Comparison of ENCODE assay signal across 19 cellular contexts in genomic region chr20:6525447-6526303, GRCh38.
DNase-seq lines count a peak whose midpoint lies in the region; ATAC-seq and TF ChIP-seq lines count a peak whose summit lies in the region.
"Had no signal": no experiment of that assay in that cellular context is flagged by ENCODE, and none has a peak within 500 bp of the region (broad histone marks: within the 10 kb centered on the region; RNA-seq: fewer than 3 reads in every experiment).

No MANE protein-coding gene starts in this region.

- H4K5ac ChIP-seq in H9 (ENCODE audit: insufficient read length, low read depth, low read length), result no peak overlapping the region

- peaks cover 6 to 7% of the 10 kb centered on the region in 2 experiments for H3K9me3 Mint-ChIP-seq in H9
- peaks cover 10% of the 10 kb centered on the region for H3K9me3 Mint-ChIP-seq in activated CD4-positive, alpha-beta memory T cell treated with anti-CD3 and anti-CD28 coated beads, Interleukin-2, amount 10 ng/mL, durations not matched to agents 7 days and 5 days
- H3K9me3 Mint-ChIP-seq in activated naive CD4-positive, alpha-beta T cell treated with anti-CD3 and anti-CD28 coated beads for 36 hours, result peaks cover 22% of the 10 kb centered on the region

- no peaks in the 10 kb centered on the region for H3K36me3 ChIP-seq in NT2/D1 (ENCODE audit: insufficient read depth, insufficient read length, low read length)
- no peaks in the 10 kb centered on the region for H3K36me3 ChIP-seq in body of pancreas (replicated peaks in 1 of 2; ENCODE audit: insufficient read depth in 1 of 2, low read depth in 2 of 2)
- H3K36me3 ChIP-seq: sigmoid colon had no signal

- H2BK15ac ChIP-seq in H9 (ENCODE audit: low read depth, low read length), result no peak overlapping the region

- H3K9ac ChIP-seq in H9 (ENCODE audit: extremely low read depth, insufficient read length, low read length) (no peak overlapping the region), NT2/D1 (ENCODE audit: insufficient read length, low read depth) (no peak overlapping the region)

- H3K14ac ChIP-seq in H9 (ENCODE audit: insufficient read depth, low read length), result no peak overlapping the region; the same call in 1 of the 2 replicates

- no peaks in the 10 kb centered on the region for H3K4me1 Mint-ChIP-seq in H9
- no peaks in the 10 kb centered on the region for H3K4me1 Mint-ChIP-seq in activated CD4-positive, alpha-beta memory T cell treated with anti-CD3 and anti-CD28 coated beads, Interleukin-2, amount 10 ng/mL, durations not matched to agents 7 days and 5 days
- no peaks in the 10 kb centered on the region for H3K4me1 Mint-ChIP-seq in activated naive CD4-positive, alpha-beta T cell treated with anti-CD3 and anti-CD28 coated beads for 36 hours (ENCODE audit: low read depth)
- H3K4me1 Mint-ChIP-seq: CD4-positive, alpha-beta memory T cell; central memory CD8-positive, alpha-beta T cell; naive thymus-derived CD8-positive, alpha-beta T cell had no signal

- H3K9me3 ChIP-seq in H9 (ENCODE audit: control insufficient read depth, low read depth, low read length) (no peaks in the 10 kb centered on the region), NT2/D1 (ENCODE audit: insufficient read depth, low read length) (no peaks in the 10 kb centered on the region), body of pancreas (peaks cover 0 to 7% (median 0%) of the 10 kb centered on the region in 3 donors)
- H3K9me3 ChIP-seq: sigmoid colon had no signal

- peaks cover 2% of the 10 kb centered on the region; the same call in 1 of the 2 replicates for H3K27me3 Mint-ChIP-seq in H9 (ENCODE audit: low read depth)
- H3K27me3 Mint-ChIP-seq in activated CD4-positive, alpha-beta memory T cell treated with anti-CD3 and anti-CD28 coated beads, Interleukin-2, amount 10 ng/mL, durations not matched to agents 7 days and 5 days, result no peaks in the 10 kb centered on the region
- H3K27me3 Mint-ChIP-seq in activated naive CD4-positive, alpha-beta T cell treated with anti-CD3 and anti-CD28 coated beads for 36 hours (ENCODE audit: low read depth), result no peaks in the 10 kb centered on the region
- H3K27me3 Mint-ChIP-seq: activated naive CD8-positive, alpha-beta T cell; CD4-positive, alpha-beta memory T cell; central memory CD8-positive, alpha-beta T cell; naive thymus-derived CD8-positive, alpha-beta T cell had no signal

- H3K23ac ChIP-seq in H9 (ENCODE audit: insufficient read length, low read depth, low read length), result no peak overlapping the region

- no peak overlapping the region for H3K18ac ChIP-seq in H9 (ENCODE audit: insufficient read length, low read depth, low read length)

- no peak overlapping the region for H3T11ph ChIP-seq in H9 (ENCODE audit: low read length)

- no peak overlapping the region for H3K4me3 ChIP-seq in NT2/D1 (ENCODE audit: insufficient read length, low read depth)
- H3K4me3 ChIP-seq in fibroblast of mammary gland (ENCODE audit: control insufficient read depth, low read depth, low read length), result no peak overlapping the region
- H3K4me3 ChIP-seq in retinal pigment epithelial cell (ENCODE audit: low read length), result no peak overlapping the region
- H3K4me3 ChIP-seq in body of pancreas, result no peak overlapping the region
- H3K4me3 ChIP-seq: sigmoid colon had no signal

- H3K27ac ChIP-seq in H9 (ENCODE audit: insufficient read length, low read depth, low read length) (no peak overlapping the region), body of pancreas (no peak overlapping the region)
- H3K27ac ChIP-seq: sigmoid colon had no signal

- no peak overlapping the region for H2BK12ac ChIP-seq in H9 (ENCODE audit: insufficient read length, low read depth, low read length)

- no peak for TF ChIP-seq POLR2A in body of pancreas (IDR thresholded peaks at IDR 0.05)

- H3K4me1 ChIP-seq in H9 (ENCODE audit: insufficient read depth, low read length) (no peaks in the 10 kb centered on the region), NT2/D1 (ENCODE audit: insufficient read depth, insufficient read length) (no peaks in the 10 kb centered on the region), body of pancreas (no peaks in the 10 kb centered on the region)
- H3K4me1 ChIP-seq: sigmoid colon had no signal

- DNase-seq in H9 (peak; percentile 76), NT2/D1 (ENCODE audit: low read depth, low spot score) (peak; percentile 18), fibroblast of mammary gland (ENCODE audit: low read depth) (peak; percentile 48), retinal pigment epithelial cell (ENCODE audit: low read depth) (no peak), body of pancreas (no peak)
- DNase-seq in activated CD4-positive, alpha-beta memory T cell treated with anti-CD3 and anti-CD28 coated beads, Interleukin-2, amount 10 ng/mL, durations not matched to agents 7 days and 5 days, result no peak
- DNase-seq in activated naive CD4-positive, alpha-beta T cell treated with anti-CD3 and anti-CD28 coated beads for 36 hours, result no peak
- DNase-seq: activated CD4-positive, alpha-beta T cell treated with anti-CD3 and anti-CD28 coated beads for 1 hour; activated T-cell treated with anti-CD3 and anti-CD28 coated beads for 4 hours; CD4-positive, alpha-beta memory T cell; naive thymus-derived CD8-positive, alpha-beta T cell; NCI-H1048; NCI-H2227 treated with DMSO at 0.1 percent for 48 hours; OCI-M1; sigmoid colon; stimulated activated naive CD8-positive, alpha-beta T cell treated with anti-CD3 and anti-CD28 coated beads, Interleukin-15, Interleukin-2, amounts not matched to agents 100 U/mL and 50 U/mL, for 24 hours; SW 1271 had no signal

- no peak overlapping the region for H4K91ac ChIP-seq in H9 (ENCODE audit: insufficient read length, low read depth, low read length)

- H2BK5ac ChIP-seq in H9 (ENCODE audit: insufficient read length, low read length), result no peak overlapping the region

- TF ChIP-seq CTCF in H9 (conservative IDR thresholded peaks at IDR 0.05) (peak; percentile 64), fibroblast of mammary gland (conservative IDR thresholded peaks at IDR 0.05; ENCODE audit: control insufficient read depth, insufficient read depth, low read depth, low read length) (peak; percentile 3), retinal pigment epithelial cell (conservative IDR thresholded peaks at IDR 0.05; ENCODE audit: low read depth, low read length) (peak; percentile 28), body of pancreas (IDR thresholded peaks at IDR 0.05) (no peak)

- no peaks in the 10 kb centered on the region for H3K23me2 ChIP-seq in H9 (ENCODE audit: insufficient read length, low read depth, low read length, poor library complexity, severe bottlenecking)

- H3K27ac Mint-ChIP-seq in H9, result no peak overlapping the region
- H3K27ac Mint-ChIP-seq in activated CD4-positive, alpha-beta memory T cell treated with anti-CD3 and anti-CD28 coated beads, Interleukin-2, amount 10 ng/mL, durations not matched to agents 7 days and 5 days, result no peak overlapping the region
- no peak overlapping the region for H3K27ac Mint-ChIP-seq in activated naive CD4-positive, alpha-beta T cell treated with anti-CD3 and anti-CD28 coated beads for 36 hours
- H3K27ac Mint-ChIP-seq: activated naive CD8-positive, alpha-beta T cell; CD4-positive, alpha-beta memory T cell; naive thymus-derived CD8-positive, alpha-beta T cell had no signal

- no CpG with 5 or more reads among the region's 6 CpGs for WGBS in H9 (ENCODE audit: extremely low coverage, insufficient read length, low lambda C conversion rate)
- WGBS in body of pancreas, 2 donors, result 65 to 69% methylated on average over 6 of the region's 6 CpGs

- H2BK20ac ChIP-seq in H9 (ENCODE audit: low read depth, low read length, poor library complexity, severe bottlenecking), result no peak overlapping the region

- no peak overlapping the region for H2AFZ ChIP-seq in H9 (ENCODE audit: low read length)

- no peaks in the 10 kb centered on the region for H3K79me2 ChIP-seq in H9 (ENCODE audit: insufficient read depth, low read length)

- H3K4me2 ChIP-seq in H9 (ENCODE audit: insufficient read depth, insufficient read length, low read length), result no peak overlapping the region

- no peak overlapping the region for H2AK5ac ChIP-seq in H9 (ENCODE audit: insufficient read length, low read length)

- H3K4ac ChIP-seq in H9 (ENCODE audit: low read depth, low read length), result no peak overlapping the region

- H3K36me3 Mint-ChIP-seq in H9 (ENCODE audit: insufficient read depth in 1 of 3, low read depth in 3 of 3), result no peaks in the 10 kb centered on the region
- no peaks in the 10 kb centered on the region for H3K36me3 Mint-ChIP-seq in activated CD4-positive, alpha-beta memory T cell treated with anti-CD3 and anti-CD28 coated beads, Interleukin-2, amount 10 ng/mL, durations not matched to agents 7 days and 5 days (ENCODE audit: low read depth)
- no peaks in the 10 kb centered on the region for H3K36me3 Mint-ChIP-seq in activated naive CD4-positive, alpha-beta T cell treated with anti-CD3 and anti-CD28 coated beads for 36 hours (ENCODE audit: low read depth)
- H3K36me3 Mint-ChIP-seq: activated naive CD8-positive, alpha-beta T cell; CD4-positive, alpha-beta memory T cell had no signal

- no peak overlapping the region for H2BK120ac ChIP-seq in H9 (ENCODE audit: low read depth, low read length, poor library complexity, severe bottlenecking)

- CTCF ChIA-PET in activated CD4-positive, alpha-beta memory T cell treated with anti-CD3 and anti-CD28 coated beads, Interleukin-2, amount 10 ng/mL, durations not matched to agents 7 days and 5 days (lab: Charles Lee), result no interaction called here
- CTCF ChIA-PET in activated naive CD4-positive, alpha-beta T cell treated with anti-CD3 and anti-CD28 coated beads for 36 hours (lab: Charles Lee), result no interaction called here

- ATAC-seq in body of pancreas, result no peak
- ATAC-seq: naive thymus-derived CD8-positive, alpha-beta T cell; stimulated activated naive CD8-positive, alpha-beta T cell treated with anti-CD3 and anti-CD28 coated beads, Interleukin-15, Interleukin-2, amounts not matched to agents 100 U/mL and 50 U/mL, for 24 hours had no signal

- no peak overlapping the region for H3K56ac ChIP-seq in H9 (ENCODE audit: insufficient read length, low read depth, low read length)

- H4K20me1 ChIP-seq in H9 (ENCODE audit: control insufficient read depth, insufficient read depth, insufficient read length), result no peaks in the 10 kb centered on the region

- no peak overlapping the region for H4K8ac ChIP-seq in H9 (replicated peaks; ENCODE audit: insufficient read length, low read depth, low read length)

- intact Hi-C loops in body of pancreas (cut with DNase I), result no loop called here
- intact Hi-C loops in activated naive CD4-positive, alpha-beta T cell treated with anti-CD3 and anti-CD28 coated beads for 36 hours (cut with micrococcal nuclease), result no loop called here

- POLR2A ChIA-PET in activated CD4-positive, alpha-beta memory T cell treated with anti-CD3 and anti-CD28 coated beads, Interleukin-2, amount 10 ng/mL, durations not matched to agents 7 days and 5 days (lab: Charles Lee), result no interaction called here

- no peaks in the 10 kb centered on the region for H3K79me1 ChIP-seq in H9 (ENCODE audit: insufficient read depth, low read depth, low read length, poor library complexity, severe bottlenecking)

- H3K4me3 Mint-ChIP-seq in H9, result no peak overlapping the region
- no peak overlapping the region for H3K4me3 Mint-ChIP-seq in activated CD4-positive, alpha-beta memory T cell treated with anti-CD3 and anti-CD28 coated beads, Interleukin-2, amount 10 ng/mL, durations not matched to agents 7 days and 5 days
- H3K4me3 Mint-ChIP-seq in activated naive CD4-positive, alpha-beta T cell treated with anti-CD3 and anti-CD28 coated beads for 36 hours, result no peak overlapping the region
- H3K4me3 Mint-ChIP-seq: activated naive CD8-positive, alpha-beta T cell; CD4-positive, alpha-beta memory T cell; central memory CD8-positive, alpha-beta T cell; naive thymus-derived CD8-positive, alpha-beta T cell had no signal

- H3K27me3 ChIP-seq in H9 (ENCODE audit: insufficient read depth, low read length) (peaks cover 2% of the 10 kb centered on the region; the same call in 1 of the 2 replicates), NT2/D1 (ENCODE audit: insufficient read depth, insufficient read length) (no peaks in the 10 kb centered on the region), body of pancreas (no peaks in the 10 kb centered on the region)
- H3K27me3 ChIP-seq: sigmoid colon had no signal

Comparison
In these comparisons a context has a peak if more than half of its experiments do, and no peak if none do; other contexts are left out.
1. DNase-seq: peak in H9 (single experiment), NT2/D1 (single experiment) and fibroblast of mammary gland (single experiment); none in retinal pigment epithelial cell (single experiment), activated CD4-positive, alpha-beta memory T cell treated with anti-CD3 and anti-CD28 coated beads, Interleukin-2, amount 10 ng/mL, durations not matched to agents 7 days and 5 days (single experiment), body of pancreas (0 of 4) and activated naive CD4-positive, alpha-beta T cell treated with anti-CD3 and anti-CD28 coated beads for 36 hours (single experiment).
2. CTCF ChIP-seq: peak in H9 (single experiment), fibroblast of mammary gland (single experiment) and retinal pigment epithelial cell (single experiment); none in body of pancreas (0 of 7).